ENCODE assay signal across 8 cellular contexts in the genomic region with DNA sequence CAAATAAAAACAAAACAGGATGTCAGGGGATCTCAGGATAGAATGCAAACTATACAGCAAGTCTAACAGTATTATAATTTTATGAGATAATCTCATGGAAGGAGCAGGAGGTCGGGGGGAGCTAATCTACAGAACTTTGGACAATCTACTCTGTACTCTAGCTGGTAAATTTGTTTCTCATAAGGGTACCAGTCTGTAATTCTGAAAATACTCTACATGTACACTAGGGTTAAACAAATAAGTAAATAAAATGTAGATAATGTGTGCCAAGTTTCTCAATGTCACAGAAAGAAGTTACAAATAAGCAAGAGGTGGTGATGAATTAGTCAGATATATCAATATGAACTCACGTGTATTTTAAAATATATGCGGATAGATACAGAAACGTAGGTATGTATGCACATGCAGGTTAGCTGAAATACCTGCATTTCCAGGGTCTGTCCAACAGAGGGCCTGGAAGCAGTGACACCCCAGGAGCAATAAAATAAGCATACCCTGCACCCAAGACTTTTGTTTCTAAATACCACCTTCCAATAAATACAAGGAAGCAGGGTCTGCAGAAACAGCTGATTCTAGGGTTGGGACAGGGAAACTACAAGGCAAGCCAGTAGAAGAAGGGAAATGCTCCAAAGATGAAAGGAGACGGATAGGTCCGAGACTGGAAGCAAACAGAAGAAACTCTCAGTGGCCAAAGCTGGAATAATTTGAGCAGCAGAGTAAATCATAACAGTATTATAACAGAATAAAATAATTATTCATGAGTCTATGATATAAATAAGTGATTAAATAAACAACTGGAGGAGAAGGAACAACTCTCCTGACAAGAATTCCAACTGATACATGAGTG. TPM values are rescaled to one million over a fixed set of nuclear protein-coding genes. Genes with fewer than 3 reads are reported as not detected.
DNase-seq lines count a peak whose midpoint lies in the region; ATAC-seq, FAIRE-seq and TF ChIP-seq lines count a peak whose summit lies in the region.

No MANE protein-coding gene starts in this region.

- H3K4me3 ChIP-seq in bronchial epithelial cell (ENCODE audit: low read depth, low read length) (no peak overlapping the region), testis (no peak overlapping the region)

- FAIRE-seq in bronchial epithelial cell (lab: Jason Lieb, UNC), result no peak

- WGBS in testis, 2 donors, result 69 to 84% methylated on average over 6 of the region's 6 CpGs

- TF ChIP-seq POLR2A in testis (IDR thresholded peaks at IDR 0.05), result no peak

- H3K36me3 Mint-ChIP-seq in memory B cell, result no peaks in the 10 kb centered on the region

- intact Hi-C loops in testis (cut with DNase I; ENCODE audit: low total_unique reads), result no loop called here

- no peaks in the 10 kb centered on the region for H3K9me3 Mint-ChIP-seq in memory B cell

- H3K27ac ChIP-seq in testis, result no peak overlapping the region

- no peaks in the 10 kb centered on the region for H3K27me3 Mint-ChIP-seq in memory B cell

- ATAC-seq in GM18502 (IDR thresholded peaks at IDR 0.05; ENCODE audit: poor library complexity, unreplicated experiment) (peak; percentile 62), HG03135 (IDR thresholded peaks at IDR 0.05; ENCODE audit: unreplicated experiment) (peak; percentile 65), memory B cell (ENCODE audit: low read depth) (peak; percentile 89)

- peaks cover 4% of the 10 kb centered on the region for H3K4me1 Mint-ChIP-seq in memory B cell

- TF ChIP-seq CTCF in bronchial epithelial cell (IDR thresholded peaks at IDR 0.05; ENCODE audit: insufficient read depth, low read length, severe bottlenecking) (peak; percentile 67), testis (IDR thresholded peaks at IDR 0.05) (peak in 2 of 3 experiments; percentile 28 to 35)

- H3K27ac Mint-ChIP-seq in memory B cell, result no peak overlapping the region

- H3K36me3 ChIP-seq in bronchial epithelial cell (ENCODE audit: control insufficient read depth, insufficient read depth, low read length) (no peaks in the 10 kb centered on the region), testis (ENCODE audit: low read depth, missing control alignments) (no peaks in the 10 kb centered on the region)

- no peaks in the 10 kb centered on the region for H3K9me3 ChIP-seq in testis

- H3K4me3 Mint-ChIP-seq in memory B cell, result peak overlapping the region; percentile 63

- DNase-seq in AG08395 (ENCODE audit: low spot score) (peak; percentile 39), T-helper 2 cell (peak in 4 of 5 experiments; percentile 4 to 77 (median 35)), bronchial epithelial cell (ENCODE audit: low read depth) (peak; percentile 60), memory B cell (ENCODE audit: low spot score in 2 of 2) (peak; percentile 26 to 48), testis (peak; percentile 37), NCI-H1105 (lab: John Stamatoyannopoulos, UW) (no peak)

- no peaks in the 10 kb centered on the region for H3K4me1 ChIP-seq in testis

- no peaks in the 10 kb centered on the region for H3K27me3 ChIP-seq in bronchial epithelial cell (ENCODE audit: control insufficient read depth, insufficient read depth, low read length)
- no peaks in the 10 kb centered on the region for H3K27me3 ChIP-seq in testis

RNA-seq across cellular contexts. Expression of a gene that starts 27.8 kb away (rescaled TPM):
- total RNA-seq in bronchial epithelial cell (6.6 and 10.9 TPM in 2 replicates), testis (10 to 100 TPM; 27.0 to 36.0 TPM)
- 60.3 TPM for polyA plus RNA-seq in testis (ENCODE audit: insufficient read depth, low read depth, low replicate concordance)
